In the genomic region with DNA sequence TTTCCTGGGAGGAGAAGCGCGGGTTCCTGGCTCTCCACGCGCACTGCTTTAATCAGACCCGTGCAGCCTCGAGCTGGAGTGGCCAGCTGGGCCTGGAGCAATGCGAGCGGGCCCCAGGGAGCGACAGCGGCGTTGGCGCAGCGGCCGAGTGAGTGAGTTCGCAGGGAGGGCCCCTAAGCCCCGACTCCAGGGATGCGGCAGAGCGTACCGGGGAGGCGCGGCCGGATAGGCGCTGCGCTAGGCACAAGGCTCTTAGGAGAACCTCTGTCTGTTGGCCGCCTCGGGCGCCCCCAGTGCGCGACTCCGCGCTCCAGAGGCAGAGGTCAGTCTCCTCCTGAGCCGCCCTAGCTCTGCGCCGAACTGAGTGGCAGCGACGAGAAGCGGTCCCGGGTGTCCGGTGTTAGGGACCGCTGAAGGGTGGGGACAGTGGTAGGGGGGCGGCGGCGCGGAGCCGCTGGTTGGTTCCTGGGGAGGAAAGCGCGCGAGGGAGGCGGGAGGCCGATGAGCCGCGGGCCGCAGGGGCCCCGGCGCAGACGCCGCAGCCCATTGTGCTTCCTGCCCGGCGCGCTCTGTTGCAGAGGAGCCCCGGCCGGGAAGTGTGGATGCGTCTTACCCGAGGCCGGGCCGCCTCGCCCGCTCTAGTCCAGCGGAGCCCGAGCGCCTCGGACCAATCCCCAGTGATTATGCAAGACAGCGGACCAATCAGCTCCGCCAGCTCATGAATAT, we compare ENCODE assay signal across 1 cellular context.
TF ChIP-seq lines count a peak whose summit lies in the region.

No MANE protein-coding gene starts in this region.

TF ChIP-seq in K562, 482 proteins besides CTCF, POLR2A, EP300 and RAD21 (continued from another document and continues in another):
- peak; percentile 91 for TF ChIP-seq L3MBTL2 (IDR thresholded peaks at IDR 0.05)
- TF ChIP-seq, protein P1, sequence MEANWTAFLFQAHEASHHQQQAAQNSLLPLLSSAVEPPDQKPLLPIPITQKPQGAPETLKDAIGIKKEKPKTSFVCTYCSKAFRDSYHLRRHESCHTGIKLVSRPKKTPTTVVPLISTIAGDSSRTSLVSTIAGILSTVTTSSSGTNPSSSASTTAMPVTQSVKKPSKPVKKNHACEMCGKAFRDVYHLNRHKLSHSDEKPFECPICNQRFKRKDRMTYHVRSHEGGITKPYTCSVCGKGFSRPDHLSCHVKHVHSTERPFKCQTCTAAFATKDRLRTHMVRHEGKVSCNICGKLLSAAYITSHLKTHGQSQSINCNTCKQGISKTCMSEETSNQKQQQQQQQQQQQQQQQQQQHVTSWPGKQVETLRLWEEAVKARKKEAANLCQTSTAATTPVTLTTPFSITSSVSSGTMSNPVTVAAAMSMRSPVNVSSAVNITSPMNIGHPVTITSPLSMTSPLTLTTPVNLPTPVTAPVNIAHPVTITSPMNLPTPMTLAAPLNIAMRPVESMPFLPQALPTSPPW (CRISPR knock-in tag; IDR thresholded peaks at IDR 0.05), result peak; percentile 40; the same call in 1 of the 2 replicates
- peak in 2 of 3 experiments; percentile 4 to 40 for TF ChIP-seq YY1 (IDR thresholded peaks at IDR 0.05; ENCODE audit: borderline replicate concordance in 1 of 3, control insufficient read depth in 1 of 3, extremely low read depth in 1 of 3, insufficient read depth in 3 of 3, insufficient read length in 1 of 3, insufficient replicate concordance in 2 of 3, low read depth in 1 of 3, low read length in 2 of 3)
- TF ChIP-seq POLR2AphosphoS5 (IDR thresholded peaks at IDR 0.05; ENCODE audit: control insufficient read depth, insufficient read depth, low read depth, low read length), result 0 out of 2 replicates have a peak, but pooled peaks have one; percentile 68
- peak; percentile 30; the same call in 1 of the 2 replicates for TF ChIP-seq NFE2 (IDR thresholded peaks at IDR 0.05; ENCODE audit: low read depth)
- TF ChIP-seq ETV1 (tag; conservative IDR thresholded peaks at IDR 0.05; ENCODE audit: low read depth), result 0 out of 2 replicates have a peak, but pooled peaks have one; percentile 12
- peak; percentile 51 for TF ChIP-seq RB1 (IDR thresholded peaks at IDR 0.05; ENCODE audit: low read depth)
- peak; percentile 51; the same call in 1 of the 2 replicates for TF ChIP-seq ZNF589 (CRISPR knock-in tag; IDR thresholded peaks at IDR 0.05; ENCODE audit: low read depth)
- TF ChIP-seq DIDO1 (tag; IDR thresholded peaks at IDR 0.05; ENCODE audit: low read depth), result no peak
- TF ChIP-seq ILK (tag; IDR thresholded peaks at IDR 0.05; ENCODE audit: borderline replicate concordance, low read depth), result no peak
- TF ChIP-seq, protein P2, sequence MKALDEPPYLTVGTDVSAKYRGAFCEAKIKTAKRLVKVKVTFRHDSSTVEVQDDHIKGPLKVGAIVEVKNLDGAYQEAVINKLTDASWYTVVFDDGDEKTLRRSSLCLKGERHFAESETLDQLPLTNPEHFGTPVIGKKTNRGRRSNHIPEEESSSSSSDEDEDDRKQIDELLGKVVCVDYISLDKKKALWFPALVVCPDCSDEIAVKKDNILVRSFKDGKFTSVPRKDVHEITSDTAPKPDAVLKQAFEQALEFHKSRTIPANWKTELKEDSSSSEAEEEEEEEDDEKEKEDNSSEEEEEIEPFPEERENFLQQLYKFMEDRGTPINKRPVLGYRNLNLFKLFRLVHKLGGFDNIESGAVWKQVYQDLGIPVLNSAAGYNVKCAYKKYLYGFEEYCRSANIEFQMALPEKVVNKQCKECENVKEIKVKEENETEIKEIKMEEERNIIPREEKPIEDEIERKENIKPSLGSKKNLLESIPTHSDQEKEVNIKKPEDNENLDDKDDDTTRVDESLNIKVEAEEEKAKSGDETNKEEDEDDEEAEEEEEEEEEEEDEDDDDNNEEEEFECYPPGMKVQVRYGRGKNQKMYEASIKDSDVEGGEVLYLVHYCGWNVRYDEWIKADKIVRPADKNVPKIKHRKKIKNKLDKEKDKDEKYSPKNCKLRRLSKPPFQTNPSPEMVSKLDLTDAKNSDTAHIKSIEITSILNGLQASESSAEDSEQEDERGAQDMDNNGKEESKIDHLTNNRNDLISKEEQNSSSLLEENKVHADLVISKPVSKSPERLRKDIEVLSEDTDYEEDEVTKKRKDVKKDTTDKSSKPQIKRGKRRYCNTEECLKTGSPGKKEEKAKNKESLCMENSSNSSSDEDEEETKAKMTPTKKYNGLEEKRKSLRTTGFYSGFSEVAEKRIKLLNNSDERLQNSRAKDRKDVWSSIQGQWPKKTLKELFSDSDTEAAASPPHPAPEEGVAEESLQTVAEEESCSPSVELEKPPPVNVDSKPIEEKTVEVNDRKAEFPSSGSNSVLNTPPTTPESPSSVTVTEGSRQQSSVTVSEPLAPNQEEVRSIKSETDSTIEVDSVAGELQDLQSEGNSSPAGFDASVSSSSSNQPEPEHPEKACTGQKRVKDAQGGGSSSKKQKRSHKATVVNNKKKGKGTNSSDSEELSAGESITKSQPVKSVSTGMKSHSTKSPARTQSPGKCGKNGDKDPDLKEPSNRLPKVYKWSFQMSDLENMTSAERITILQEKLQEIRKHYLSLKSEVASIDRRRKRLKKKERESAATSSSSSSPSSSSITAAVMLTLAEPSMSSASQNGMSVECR (CRISPR knock-in tag; IDR thresholded peaks at IDR 0.05), result peak; percentile 28
- peak; percentile 97 for TF ChIP-seq POLR2H (tag; IDR thresholded peaks at IDR 0.05; ENCODE audit: low read depth)
- TF ChIP-seq ZNF239 (CRISPR knock-in tag; IDR thresholded peaks at IDR 0.05), result no peak
- 0 out of 2 replicates have a peak, but pooled peaks have one; percentile 50 for TF ChIP-seq RHOXF2B (CRISPR knock-in tag; conservative IDR thresholded peaks at IDR 0.05)
- no peak for TF ChIP-seq IFI16 (CRISPR knock-in tag; IDR thresholded peaks at IDR 0.05)
- no peak for TF ChIP-seq NFXL1 (CRISPR knock-in tag; IDR thresholded peaks at IDR 0.05)
- TF ChIP-seq KDM4B (IDR thresholded peaks at IDR 0.05; ENCODE audit: borderline replicate concordance in 2 of 2, low read depth in 1 of 2), result no peak; a peak in 1 of 4 replicates
- TF ChIP-seq ZBTB40 (IDR thresholded peaks at IDR 0.05), result peak; percentile 21; the same call in 1 of the 2 replicates
- TF ChIP-seq ZBTB40 (CRISPR knock-in tag; IDR thresholded peaks at IDR 0.05), result no peak
- TF ChIP-seq HLTF (IDR thresholded peaks at IDR 0.05), result peak; percentile 11; the same call in 1 of the 2 replicates
- TF ChIP-seq HMGN3 (IDR thresholded peaks at IDR 0.05; ENCODE audit: borderline replicate concordance, extremely low read depth, insufficient read length, low read depth, low read length), result peak; percentile 57
- TF ChIP-seq, protein P3, sequence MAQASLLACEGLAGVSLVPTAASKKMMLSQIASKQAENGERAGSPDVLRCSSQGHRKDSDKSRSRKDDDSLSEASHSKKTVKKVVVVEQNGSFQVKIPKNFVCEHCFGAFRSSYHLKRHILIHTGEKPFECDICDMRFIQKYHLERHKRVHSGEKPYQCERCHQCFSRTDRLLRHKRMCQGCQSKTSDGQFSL (CRISPR knock-in tag; IDR thresholded peaks at IDR 0.05), result peak; percentile 78
- TF ChIP-seq, protein P3 (tag; IDR thresholded peaks at IDR 0.05), result 0 out of 4 replicates have a peak, but pooled peaks of 1 of the 2 experiments have one; percentile 26
- TF ChIP-seq PML (IDR thresholded peaks at IDR 0.05; ENCODE audit: low read length), result peak; percentile 66; the same call in 1 of the 2 replicates
- TF ChIP-seq, protein P4, sequence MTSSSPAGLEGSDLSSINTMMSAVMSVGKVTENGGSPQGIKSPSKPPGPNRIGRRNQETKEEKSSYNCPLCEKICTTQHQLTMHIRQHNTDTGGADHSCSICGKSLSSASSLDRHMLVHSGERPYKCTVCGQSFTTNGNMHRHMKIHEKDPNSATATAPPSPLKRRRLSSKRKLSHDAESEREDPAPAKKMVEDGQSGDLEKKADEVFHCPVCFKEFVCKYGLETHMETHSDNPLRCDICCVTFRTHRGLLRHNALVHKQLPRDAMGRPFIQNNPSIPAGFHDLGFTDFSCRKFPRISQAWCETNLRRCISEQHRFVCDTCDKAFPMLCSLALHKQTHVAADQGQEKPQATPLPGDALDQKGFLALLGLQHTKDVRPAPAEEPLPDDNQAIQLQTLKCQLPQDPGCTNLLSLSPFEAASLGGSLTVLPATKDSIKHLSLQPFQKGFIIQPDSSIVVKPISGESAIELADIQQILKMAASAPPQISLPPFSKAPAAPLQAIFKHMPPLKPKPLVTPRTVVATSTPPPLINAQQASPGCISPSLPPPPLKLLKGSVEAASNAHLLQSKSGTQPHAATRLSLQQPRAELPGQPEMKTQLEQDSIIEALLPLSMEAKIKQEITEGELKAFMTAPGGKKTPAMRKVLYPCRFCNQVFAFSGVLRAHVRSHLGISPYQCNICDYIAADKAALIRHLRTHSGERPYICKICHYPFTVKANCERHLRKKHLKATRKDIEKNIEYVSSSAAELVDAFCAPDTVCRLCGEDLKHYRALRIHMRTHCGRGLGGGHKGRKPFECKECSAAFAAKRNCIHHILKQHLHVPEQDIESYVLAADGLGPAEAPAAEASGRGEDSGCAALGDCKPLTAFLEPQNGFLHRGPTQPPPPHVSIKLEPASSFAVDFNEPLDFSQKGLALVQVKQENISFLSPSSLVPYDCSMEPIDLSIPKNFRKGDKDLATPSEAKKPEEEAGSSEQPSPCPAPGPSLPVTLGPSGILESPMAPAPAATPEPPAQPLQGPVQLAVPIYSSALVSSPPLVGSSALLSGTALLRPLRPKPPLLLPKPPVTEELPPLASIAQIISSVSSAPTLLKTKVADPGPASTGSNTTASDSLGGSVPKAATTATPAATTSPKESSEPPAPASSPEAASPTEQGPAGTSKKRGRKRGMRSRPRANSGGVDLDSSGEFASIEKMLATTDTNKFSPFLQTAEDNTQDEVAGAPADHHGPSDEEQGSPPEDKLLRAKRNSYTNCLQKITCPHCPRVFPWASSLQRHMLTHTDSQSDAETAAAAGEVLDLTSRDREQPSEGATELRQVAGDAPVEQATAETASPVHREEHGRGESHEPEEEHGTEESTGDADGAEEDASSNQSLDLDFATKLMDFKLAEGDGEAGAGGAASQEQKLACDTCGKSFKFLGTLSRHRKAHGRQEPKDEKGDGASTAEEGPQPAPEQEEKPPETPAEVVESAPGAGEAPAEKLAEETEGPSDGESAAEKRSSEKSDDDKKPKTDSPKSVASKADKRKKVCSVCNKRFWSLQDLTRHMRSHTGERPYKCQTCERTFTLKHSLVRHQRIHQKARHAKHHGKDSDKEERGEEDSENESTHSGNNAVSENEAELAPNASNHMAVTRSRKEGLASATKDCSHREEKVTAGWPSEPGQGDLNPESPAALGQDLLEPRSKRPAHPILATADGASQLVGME (CRISPR knock-in tag; IDR thresholded peaks at IDR 0.05), result no peak
- TF ChIP-seq, protein P5, sequence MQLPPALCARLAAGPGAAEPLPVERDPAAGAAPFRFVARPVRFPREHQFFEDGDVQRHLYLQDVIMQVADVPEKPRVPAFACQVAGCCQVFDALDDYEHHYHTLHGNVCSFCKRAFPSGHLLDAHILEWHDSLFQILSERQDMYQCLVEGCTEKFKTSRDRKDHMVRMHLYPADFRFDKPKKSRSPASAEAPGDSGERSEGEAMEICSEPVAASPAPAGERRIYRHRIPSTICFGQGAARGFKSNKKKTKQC (CRISPR knock-in tag; IDR thresholded peaks at IDR 0.05), result peak; percentile 85; the same call in 1 of the 2 replicates
- peak; percentile 66 for TF ChIP-seq FOSL1 (tag; conservative IDR thresholded peaks at IDR 0.05)
- no peak for TF ChIP-seq MCM2 (IDR thresholded peaks at IDR 0.05; ENCODE audit: low read depth)
